Comparison of ENCODE assay signal across 8 cellular contexts in the genomic region with DNA sequence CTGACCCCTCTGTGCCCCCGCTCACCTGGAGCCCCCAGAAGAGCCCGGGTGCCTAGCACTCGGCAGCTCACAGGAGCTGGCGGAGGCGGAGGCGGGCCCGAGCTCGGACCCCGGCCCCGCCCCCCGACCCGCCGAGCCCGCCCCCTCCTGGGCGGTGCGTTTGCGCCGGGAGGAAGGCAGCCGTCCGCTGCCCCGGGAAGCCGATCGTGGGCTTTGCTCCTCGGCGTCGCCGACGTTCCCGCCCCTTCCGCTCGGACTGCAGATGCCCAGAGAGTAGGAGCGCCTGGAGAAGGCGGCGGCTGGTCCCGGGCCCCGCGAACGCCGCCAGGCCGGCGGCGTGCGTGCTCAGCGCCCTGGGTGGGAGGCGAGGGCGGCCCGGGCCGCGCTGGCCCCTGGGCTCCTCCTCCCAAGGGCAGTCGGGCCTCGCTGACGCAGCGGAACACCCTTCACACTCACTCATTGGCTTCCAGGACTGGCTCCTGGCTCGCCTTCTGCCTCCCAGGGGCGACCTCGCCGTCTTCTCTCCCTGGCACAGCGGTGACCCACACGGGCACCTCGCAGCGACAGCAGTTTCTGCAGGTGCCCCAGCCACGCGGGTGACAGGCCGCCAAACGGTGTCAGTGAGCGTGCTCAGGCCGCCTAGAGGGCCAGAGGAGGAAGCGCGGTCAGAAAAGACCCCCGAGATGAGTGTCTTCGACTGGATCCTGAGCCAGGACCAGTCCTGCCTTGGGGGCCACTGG. TPM values are rescaled to one million over a fixed set of nuclear protein-coding genes. Genes with fewer than 3 reads are reported as not detected.
DNase-seq lines count a peak whose midpoint lies in the region; ATAC-seq and TF ChIP-seq lines count a peak whose summit lies in the region.

A gene (minus strand): TSS at position 74 of the 740 bp plus-strand sequence. CDS start 415 bp downstream, outside the sequence.

- 0 to 1% methylated on average over 71 of the region's 71 CpGs for WGBS in ectodermal cell, 2 experiments
- WGBS in lung, 2 donors: 0 to 1% methylated on average over 56 to 71 of the region's 71 CpGs

- POLR2A ChIA-PET in activated CD8-positive, alpha-beta T cell treated with anti-CD3 and anti-CD28 coated beads, Interleukin-2, amount 10 ng/mL, durations not matched to agents 7 days and 5 days (lab: Charles Lee): interaction anchor here (1.9 kb wide), 1 partner anchor 9 kb away, joined by 10 read pairs; a partner anchor contains a TSS

- H3K4me1 ChIP-seq in ectodermal cell (ENCODE audit: control insufficient read depth, insufficient read depth, low read length) (no peaks in the 10 kb centered on the region), lung (ENCODE audit: control insufficient read depth in 2 of 2, insufficient read depth in 2 of 2, low read length in 2 of 2) (peaks cover 0 to 11% of the 10 kb centered on the region in 2 donors)

- DNase-seq in AG20443 (ENCODE audit: low spot score) (peak; percentile 96), NCI-H774 (lab: John Stamatoyannopoulos, UW) (peak; percentile 65), lung (ENCODE audit: low spot score) (peak; percentile 86)
- peak; percentile 82 for DNase-seq in activated CD8-positive, alpha-beta T cell treated with anti-CD3 and anti-CD28 coated beads, Interleukin-2, amount 10 ng/mL, durations not matched to agents 7 days and 5 days
- peak; percentile 44 to 83 (median 69) for DNase-seq in stimulated activated CD4-positive, alpha-beta T cell treated with anti-CD3 and anti-CD28 coated beads, TNF-alpha, amount 100 ng/mL, for 1 hour (ENCODE audit: low read depth in 3 of 3, low spot score in 1 of 3)

- CTCF ChIA-PET in activated CD8-positive, alpha-beta T cell treated with anti-CD3 and anti-CD28 coated beads, Interleukin-2, amount 10 ng/mL, durations not matched to agents 7 days and 5 days (lab: Charles Lee): interaction anchor here (0.7 to 2.4 kb wide), 6 partner anchors 9 to 97 kb away, joined by 3 to 6 read pairs (median 4); a partner anchor contains a TSS

- no peak for TF ChIP-seq CTCF in lung (IDR thresholded peaks at IDR 0.05; ENCODE audit: control extremely low read depth, extremely low read depth)

- H3K36me3 Mint-ChIP-seq in activated CD8-positive, alpha-beta T cell treated with anti-CD3 and anti-CD28 coated beads, Interleukin-2, amount 10 ng/mL, durations not matched to agents 7 days and 5 days (ENCODE audit: low read depth): peaks cover 25% of the 10 kb centered on the region

- peak within 1 kb of the TSS; percentile 94 for H3K27ac Mint-ChIP-seq in activated CD8-positive, alpha-beta T cell treated with anti-CD3 and anti-CD28 coated beads, Interleukin-2, amount 10 ng/mL, durations not matched to agents 7 days and 5 days

- no peaks in the 10 kb centered on the region for H3K27me3 Mint-ChIP-seq in activated CD8-positive, alpha-beta T cell treated with anti-CD3 and anti-CD28 coated beads, Interleukin-2, amount 10 ng/mL, durations not matched to agents 7 days and 5 days (ENCODE audit: low read depth)

- H3K36me3 ChIP-seq in ectodermal cell (ENCODE audit: control insufficient read depth, insufficient read depth, low read length) (peaks cover 6% of the 10 kb centered on the region), lung (ENCODE audit: control insufficient read depth in 2 of 2, insufficient read depth in 2 of 2, low read length in 2 of 2) (peaks cover 0 to 19% of the 10 kb centered on the region in 2 donors)

- H3K27ac ChIP-seq in ectodermal cell (ENCODE audit: insufficient read depth, low read depth, low read length, poor library complexity, severe bottlenecking): peak within 1 kb of the TSS; percentile 72
- peak within 1 kb of the TSS; percentile 87 to 99 for H3K27ac ChIP-seq in lung (ENCODE audit: low read depth in 1 of 2, low read length in 1 of 2)

- ATAC-seq in GM18909 (IDR thresholded peaks at IDR 0.05; ENCODE audit: poor library complexity, unreplicated experiment) (peak; percentile 80), HG03280 (IDR thresholded peaks at IDR 0.05; ENCODE audit: unreplicated experiment) (peak; percentile 79), lung (ENCODE audit: insufficient read depth, low FRiP score) (peak; percentile 93)
- ATAC-seq in activated CD8-positive, alpha-beta T cell treated with anti-CD3 and anti-CD28 coated beads, Interleukin-2, amount 10 ng/mL, durations not matched to agents 7 days and 5 days: peak; percentile 91

- H3K4me3 Mint-ChIP-seq in activated CD8-positive, alpha-beta T cell treated with anti-CD3 and anti-CD28 coated beads, Interleukin-2, amount 10 ng/mL, durations not matched to agents 7 days and 5 days: peak within 1 kb of the TSS; percentile 92

- H3K9me3 Mint-ChIP-seq in activated CD8-positive, alpha-beta T cell treated with anti-CD3 and anti-CD28 coated beads, Interleukin-2, amount 10 ng/mL, durations not matched to agents 7 days and 5 days (ENCODE audit: insufficient read depth): no peaks in the 10 kb centered on the region

- peaks cover 23% of the 10 kb centered on the region for H3K4me1 Mint-ChIP-seq in activated CD8-positive, alpha-beta T cell treated with anti-CD3 and anti-CD28 coated beads, Interleukin-2, amount 10 ng/mL, durations not matched to agents 7 days and 5 days (ENCODE audit: low read depth)

- H3K4me3 ChIP-seq in ectodermal cell (ENCODE audit: insufficient read depth, low read depth, low read length) (peak within 1 kb of the TSS; percentile 85), lung (peak within 1 kb of the TSS; percentile 79)

- no peaks in the 10 kb centered on the region for H3K27me3 ChIP-seq in ectodermal cell (ENCODE audit: control insufficient read depth, insufficient read depth, low read length, poor library complexity, severe bottlenecking)
- no peaks in the 10 kb centered on the region for H3K27me3 ChIP-seq in lung (ENCODE audit: control insufficient read depth, insufficient read depth)

- no peaks in the 10 kb centered on the region for H3K9me3 ChIP-seq in ectodermal cell (ENCODE audit: control insufficient read depth, low read length)
- H3K9me3 ChIP-seq in lung (ENCODE audit: control insufficient read depth in 2 of 2, insufficient read depth in 1 of 2, low read length in 1 of 2): peaks cover 0 to 4% of the 10 kb centered on the region in 2 donors

RNA-seq across cellular contexts. Expression of the gene that starts here (rescaled TPM):
- 10 to 100 TPM; 87.9 to 92.6 TPM for total RNA-seq in activated CD8-positive, alpha-beta T cell treated with anti-CD3 and anti-CD28 coated beads, Interleukin-2, amount 10 ng/mL, durations not matched to agents 7 days and 5 days
- polyA plus RNA-seq in ectodermal cell (2013, experiment 1 of 4): 36.8 TPM
- polyA plus RNA-seq in ectodermal cell (2013, experiment 2 of 4): 39.2 TPM
- polyA plus RNA-seq in ectodermal cell (2013, experiment 3 of 4): 35.7 TPM
- polyA plus RNA-seq in ectodermal cell (2013, experiment 4 of 4): 37.2 TPM
- 10 to 100 TPM; 32.4 to 43.0 TPM for total RNA-seq in lung
- polyA plus RNA-seq in lung: 10 to 100 TPM; 19.2 to 36.0 TPM

Comparison
In these comparisons a context has a peak if more than half of its experiments do, and no peak if none do; other contexts are left out.
1. Peak in every context shown above with its lines: DNase-seq, ATAC-seq, H3K4me3 ChIP-seq and H3K27ac ChIP-seq.